18 cellular contexts compared by ENCODE assay signal in the genomic region with DNA sequence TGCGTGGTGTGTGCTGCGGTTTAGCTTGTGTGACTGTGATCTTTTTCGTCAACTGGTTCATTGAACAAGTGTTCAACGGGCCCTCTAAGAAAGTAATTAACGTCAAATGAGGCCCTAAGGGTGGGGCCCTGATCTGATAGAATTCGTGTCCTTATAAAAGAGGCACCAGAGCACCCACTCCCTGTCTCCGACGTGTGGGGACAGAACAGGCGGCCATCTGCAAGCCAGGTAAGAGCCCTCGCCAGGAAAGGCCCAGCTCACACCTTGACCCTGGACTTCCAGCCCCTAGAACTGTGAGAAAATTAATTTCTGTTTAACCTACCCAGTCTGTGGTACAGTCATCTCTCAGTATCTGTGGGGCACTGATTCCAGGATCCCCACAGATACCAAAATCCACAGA. TPM values are rescaled to one million over a fixed set of nuclear protein-coding genes. Genes with fewer than 3 reads are reported as not detected.
DNase-seq lines count a peak whose midpoint lies in the region; ATAC-seq and TF ChIP-seq lines count a peak whose summit lies in the region.
"Had no signal": no experiment of that assay in that cellular context is flagged by ENCODE, and none has a peak within 500 bp of the region (broad histone marks: within the 10 kb centered on the region; RNA-seq: fewer than 3 reads in every experiment).

No MANE protein-coding gene starts in this region.

- no peak overlapping the region for H3K27ac Mint-ChIP-seq in CD4-positive, alpha-beta T cell
- H3K27ac Mint-ChIP-seq in activated CD8-positive, alpha-beta T cell treated with anti-CD3 and anti-CD28 coated beads for 36 hours: no peak overlapping the region
- H3K27ac Mint-ChIP-seq in naive thymus-derived CD8-positive, alpha-beta T cell: peak overlapping the region in 2 of 10 donors; percentile 53 to 61

- H3K9me3 ChIP-seq in CD4-positive, alpha-beta T cell (ENCODE audit: control insufficient read depth, low read length): peaks cover 1% of the 10 kb centered on the region
- H3K9me3 ChIP-seq: psoas muscle had no signal

- no peak for ATAC-seq in CD4-positive, alpha-beta T cell (ENCODE audit: poor library complexity)
- ATAC-seq in activated CD8-positive, alpha-beta T cell treated with anti-CD3 and anti-CD28 coated beads for 36 hours: no peak
- no peak for ATAC-seq in naive thymus-derived CD8-positive, alpha-beta T cell
- ATAC-seq in GM19463 (IDR thresholded peaks at IDR 0.05; ENCODE audit: unreplicated experiment): no peak

- H3K4me1 Mint-ChIP-seq in CD4-positive, alpha-beta T cell (ENCODE audit: low read depth): peaks cover 16% of the 10 kb centered on the region
- peaks cover 13% of the 10 kb centered on the region for H3K4me1 Mint-ChIP-seq in activated CD8-positive, alpha-beta T cell treated with anti-CD3 and anti-CD28 coated beads for 36 hours (ENCODE audit: low read depth)
- peaks cover 12 to 20% (median 17%) of the 10 kb centered on the region in 4 donors for H3K4me1 Mint-ChIP-seq in naive thymus-derived CD8-positive, alpha-beta T cell

- POLR2A ChIA-PET in CD4-positive, alpha-beta T cell (lab: Charles Lee): no interaction called here
- POLR2A ChIA-PET in activated CD8-positive, alpha-beta T cell treated with anti-CD3 and anti-CD28 coated beads for 36 hours (lab: Charles Lee): no interaction called here
- POLR2A ChIA-PET in naive thymus-derived CD8-positive, alpha-beta T cell (lab: Charles Lee): interaction anchor here (1.7 to 2.0 kb wide), 2 partner anchors 17 to 56 kb away, joined by 4 to 6 read pairs; partner anchors contain the start of gene NOC2L

- H3K27ac ChIP-seq in CD4-positive, alpha-beta T cell (ENCODE audit: low read depth, low read length): no peak overlapping the region
- H3K27ac ChIP-seq: psoas muscle had no signal

- no peaks in the 10 kb centered on the region for H3K9me3 Mint-ChIP-seq in CD4-positive, alpha-beta T cell
- peaks cover 4% of the 10 kb centered on the region for H3K9me3 Mint-ChIP-seq in activated CD8-positive, alpha-beta T cell treated with anti-CD3 and anti-CD28 coated beads for 36 hours
- H3K9me3 Mint-ChIP-seq in naive thymus-derived CD8-positive, alpha-beta T cell: peaks cover 0 to 8% (median 5%) of the 10 kb centered on the region in 9 donors

- DNase-seq in CD4-positive, alpha-beta T cell: no peak
- peak; percentile 5 for DNase-seq in GM10266 (ENCODE audit: extremely low spot score)
- DNase-seq in activated CD8-positive, alpha-beta T cell treated with anti-CD3 and anti-CD28 coated beads for 36 hours: no peak
- no peak for DNase-seq in naive thymus-derived CD8-positive, alpha-beta T cell
- DNase-seq in SW480 (ENCODE audit: low spot score): no peak
- no peak for DNase-seq in SIG-M5 treated with dmso at 0.1 percent for 504 hours (lab: John Stamatoyannopoulos, UW; ENCODE audit: unreplicated experiment)
- DNase-seq in OCI-M2 (lab: John Stamatoyannopoulos, UW; ENCODE audit: unreplicated experiment): no peak
- DNase-seq: amniotic stem cell, islet precursor cell, Karpas-422, midbrain, NCI-H1436 treated with DMSO at 0.1 percent for 48 hours, NCI-H446 had no signal

- CTCF ChIA-PET in CD4-positive, alpha-beta T cell (lab: Charles Lee): no interaction called here
- CTCF ChIA-PET in activated CD8-positive, alpha-beta T cell treated with anti-CD3 and anti-CD28 coated beads for 36 hours (lab: Charles Lee): no interaction called here

- H3K36me3 Mint-ChIP-seq in CD4-positive, alpha-beta T cell (ENCODE audit: low read depth): no peaks in the 10 kb centered on the region
- H3K36me3 Mint-ChIP-seq in activated CD8-positive, alpha-beta T cell treated with anti-CD3 and anti-CD28 coated beads for 36 hours (ENCODE audit: low read depth): no peaks in the 10 kb centered on the region
- peaks cover 0 to 5% (median 0%) of the 10 kb centered on the region in 3 donors for H3K36me3 Mint-ChIP-seq in naive thymus-derived CD8-positive, alpha-beta T cell

- peaks cover 43% of the 10 kb centered on the region for H3K27me3 Mint-ChIP-seq in CD4-positive, alpha-beta T cell
- H3K27me3 Mint-ChIP-seq in activated CD8-positive, alpha-beta T cell treated with anti-CD3 and anti-CD28 coated beads for 36 hours: peaks cover 47% of the 10 kb centered on the region
- H3K27me3 Mint-ChIP-seq in naive thymus-derived CD8-positive, alpha-beta T cell: peaks cover 10 to 55% (median 27%) of the 10 kb centered on the region in 5 donors

- intact Hi-C loops in CD4-positive, alpha-beta T cell (cut with DNase I, micrococcal nuclease): loop anchor here in 1 of 2 experiments (10.0 kb wide), 1 partner anchor 161 kb away; no protein-coding TSS in a partner anchor
- intact Hi-C loops in activated CD8-positive, alpha-beta T cell treated with anti-CD3 and anti-CD28 coated beads for 36 hours (cut with micrococcal nuclease): no loop called here

- no peak for TF ChIP-seq CTCF in CD4-positive, alpha-beta T cell (IDR thresholded peaks at IDR 0.05)
- no peak for TF ChIP-seq CTCF in GM10266 (IDR thresholded peaks at IDR 0.05; ENCODE audit: control insufficient read depth, insufficient read depth, low read depth, missing control alignments)
- no peak for TF ChIP-seq CTCF in activated CD8-positive, alpha-beta T cell treated with anti-CD3 and anti-CD28 coated beads for 36 hours (IDR thresholded peaks at IDR 0.05)

- H3K27me3 ChIP-seq in CD4-positive, alpha-beta T cell (ENCODE audit: control insufficient read depth, insufficient read depth, low read length): peaks cover 34% of the 10 kb centered on the region

- peak overlapping the region; percentile 60 for H3K4me3 Mint-ChIP-seq in CD4-positive, alpha-beta T cell
- H3K4me3 Mint-ChIP-seq in activated CD8-positive, alpha-beta T cell treated with anti-CD3 and anti-CD28 coated beads for 36 hours: peak overlapping the region; percentile 42
- peak overlapping the region; percentile 19 to 80 (median 56) for H3K4me3 Mint-ChIP-seq in naive thymus-derived CD8-positive, alpha-beta T cell

RNA-seq across cellular contexts. Expression of gene SAMD11, which starts 20.4 kb away (rescaled TPM):
- total RNA-seq in CD4-positive, alpha-beta T cell: not detected
- total RNA-seq in activated CD8-positive, alpha-beta T cell treated with anti-CD3 and anti-CD28 coated beads for 36 hours: not detected
- not detected for total RNA-seq in naive thymus-derived CD8-positive, alpha-beta T cell
- under 1 TPM in 1 of 3 donors, not detected in 2; 0.29 TPM for polyA plus RNA-seq in naive thymus-derived CD8-positive, alpha-beta T cell
- total RNA-seq: SK-MEL-5, subcutaneous adipose tissue had no signal
- polyA plus RNA-seq: CD14-positive monocyte had no signal

RNA-seq across cellular contexts. Expression of gene NOC2L, which starts 55.8 kb away (rescaled TPM):
- 10 to 100 TPM; 50.2 to 52.0 TPM for total RNA-seq in CD4-positive, alpha-beta T cell
- 100 to 1,000 TPM; 138 to 139 TPM for total RNA-seq in activated CD8-positive, alpha-beta T cell treated with anti-CD3 and anti-CD28 coated beads for 36 hours
- total RNA-seq in naive thymus-derived CD8-positive, alpha-beta T cell: 10 to 100 TPM; 72.3 to 78.3 TPM
- polyA plus RNA-seq in naive thymus-derived CD8-positive, alpha-beta T cell: 10 to 100 TPM; 49.5 to 68.2 (median 60.5) TPM

RNA-seq across cellular contexts. Expression of gene KLHL17, which starts 57.1 kb away (rescaled TPM):
- 10 to 100 TPM; 13.9 TPM for total RNA-seq in CD4-positive, alpha-beta T cell
- 10 to 100 TPM; 27.8 to 31.2 TPM for total RNA-seq in activated CD8-positive, alpha-beta T cell treated with anti-CD3 and anti-CD28 coated beads for 36 hours
- total RNA-seq in naive thymus-derived CD8-positive, alpha-beta T cell: 10 to 100 TPM; 36.4 to 37.4 TPM
- 1 to 10 TPM in 2 of 3 donors, under 1 TPM in 1; 0.94 to 2.0 (median 1.1) TPM for polyA plus RNA-seq in naive thymus-derived CD8-positive, alpha-beta T cell
